1 cellular context compared by ENCODE assay signal in the genomic region with DNA sequence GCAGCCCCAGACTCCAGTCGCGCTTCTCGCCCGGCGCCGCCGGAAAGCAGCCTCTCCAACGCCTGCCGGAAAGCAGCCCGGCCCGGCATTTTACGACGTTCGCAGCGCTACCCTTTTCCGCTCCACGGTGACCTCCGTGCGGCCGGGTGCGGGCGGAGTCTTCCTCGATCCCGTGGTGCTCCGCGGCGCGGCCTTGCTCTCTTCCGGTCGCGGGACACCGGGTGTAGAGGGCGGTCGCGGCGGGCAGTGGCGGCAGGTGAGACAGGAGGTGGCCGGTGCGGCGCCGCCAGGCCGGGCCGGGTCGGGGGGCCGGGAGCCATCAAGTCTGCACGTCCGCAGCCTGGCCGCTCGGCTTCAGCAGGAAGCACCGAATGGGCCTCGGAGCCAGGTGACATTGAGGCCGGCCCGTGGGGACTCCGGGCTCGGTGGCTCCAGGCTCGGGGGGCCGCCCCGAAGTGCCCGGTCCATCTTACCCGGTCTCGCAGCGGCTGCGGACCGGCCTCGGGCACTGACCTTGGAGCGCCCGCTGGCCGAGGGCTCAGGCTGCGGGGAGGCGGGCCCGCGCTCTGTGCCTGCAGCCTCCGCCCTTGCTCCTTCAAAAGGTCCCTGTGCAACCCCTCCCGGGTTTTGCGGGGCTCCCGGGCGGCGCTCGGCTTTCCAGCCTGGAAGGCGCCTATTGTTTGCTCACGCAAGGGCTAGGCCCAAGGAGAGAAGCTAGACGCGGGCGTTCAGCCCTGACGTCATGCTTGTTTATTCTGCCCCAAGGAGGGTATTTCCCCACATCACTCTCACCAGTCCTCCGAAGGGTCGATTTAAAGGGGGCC.
TF ChIP-seq lines count a peak whose summit lies in the region.

A gene (plus strand): TSS at position 199 of the 824 bp plus-strand sequence. CDS start 1,511 bp downstream, outside the sequence.
A gene (minus strand): TSS at position 48 of the 824 bp plus-strand sequence. CDS start 249 bp downstream, outside the sequence.

TF ChIP-seq in HepG2, 621 proteins besides CTCF, POLR2A, EP300 and RAD21 (continued from another document and continues in another):
- TF ChIP-seq, protein P1, sequence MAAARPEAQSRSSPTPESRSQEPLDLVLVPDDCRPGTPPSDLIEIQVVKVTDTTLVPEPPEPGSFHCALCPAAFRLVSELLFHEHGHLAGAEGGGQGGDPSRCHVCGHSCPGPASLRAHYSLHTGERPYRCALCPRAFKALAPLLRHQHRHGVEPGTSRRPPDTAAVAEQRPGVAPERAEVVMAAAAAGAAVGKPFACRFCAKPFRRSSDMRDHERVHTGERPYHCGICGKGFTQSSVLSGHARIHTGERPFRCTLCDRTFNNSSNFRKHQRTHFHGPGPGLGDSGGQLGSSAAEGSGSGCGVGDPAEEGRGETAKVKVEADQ (CRISPR knock-in tag; IDR thresholded peaks at IDR 0.05; ENCODE audit: borderline replicate concordance): peak; percentile 72; the same call in 1 of the 2 replicates
- TF ChIP-seq, protein P2, sequence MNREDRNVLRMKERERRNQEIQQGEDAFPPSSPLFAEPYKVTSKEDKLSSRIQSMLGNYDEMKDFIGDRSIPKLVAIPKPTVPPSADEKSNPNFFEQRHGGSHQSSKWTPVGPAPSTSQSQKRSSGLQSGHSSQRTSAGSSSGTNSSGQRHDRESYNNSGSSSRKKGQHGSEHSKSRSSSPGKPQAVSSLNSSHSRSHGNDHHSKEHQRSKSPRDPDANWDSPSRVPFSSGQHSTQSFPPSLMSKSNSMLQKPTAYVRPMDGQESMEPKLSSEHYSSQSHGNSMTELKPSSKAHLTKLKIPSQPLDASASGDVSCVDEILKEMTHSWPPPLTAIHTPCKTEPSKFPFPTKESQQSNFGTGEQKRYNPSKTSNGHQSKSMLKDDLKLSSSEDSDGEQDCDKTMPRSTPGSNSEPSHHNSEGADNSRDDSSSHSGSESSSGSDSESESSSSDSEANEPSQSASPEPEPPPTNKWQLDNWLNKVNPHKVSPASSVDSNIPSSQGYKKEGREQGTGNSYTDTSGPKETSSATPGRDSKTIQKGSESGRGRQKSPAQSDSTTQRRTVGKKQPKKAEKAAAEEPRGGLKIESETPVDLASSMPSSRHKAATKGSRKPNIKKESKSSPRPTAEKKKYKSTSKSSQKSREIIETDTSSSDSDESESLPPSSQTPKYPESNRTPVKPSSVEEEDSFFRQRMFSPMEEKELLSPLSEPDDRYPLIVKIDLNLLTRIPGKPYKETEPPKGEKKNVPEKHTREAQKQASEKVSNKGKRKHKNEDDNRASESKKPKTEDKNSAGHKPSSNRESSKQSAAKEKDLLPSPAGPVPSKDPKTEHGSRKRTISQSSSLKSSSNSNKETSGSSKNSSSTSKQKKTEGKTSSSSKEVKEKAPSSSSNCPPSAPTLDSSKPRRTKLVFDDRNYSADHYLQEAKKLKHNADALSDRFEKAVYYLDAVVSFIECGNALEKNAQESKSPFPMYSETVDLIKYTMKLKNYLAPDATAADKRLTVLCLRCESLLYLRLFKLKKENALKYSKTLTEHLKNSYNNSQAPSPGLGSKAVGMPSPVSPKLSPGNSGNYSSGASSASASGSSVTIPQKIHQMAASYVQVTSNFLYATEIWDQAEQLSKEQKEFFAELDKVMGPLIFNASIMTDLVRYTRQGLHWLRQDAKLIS (CRISPR knock-in tag; IDR thresholded peaks at IDR 0.05): no peak
- TF ChIP-seq ARNTL (CRISPR knock-in tag; IDR thresholded peaks at IDR 0.05) (peak; percentile 51; the same call in 1 of the 2 replicates), ZBTB7A (CRISPR knock-in tag; IDR thresholded peaks at IDR 0.05) (no peak), MED13 (CRISPR knock-in tag; IDR thresholded peaks at IDR 0.05) (peak; percentile 75), NFE2 (CRISPR knock-in tag; IDR thresholded peaks at IDR 0.05) (no peak), TEAD3 (CRISPR knock-in tag; optimal IDR thresholded peaks at IDR 0.05; ENCODE audit: borderline replicate concordance) (peak; percentile 76), KLF12 (CRISPR knock-in tag; IDR thresholded peaks at IDR 0.05; ENCODE audit: borderline replicate concordance) (0 out of 2 replicates have a peak, but pooled peaks have one; percentile 40), CHD4 (IDR thresholded peaks at IDR 0.05; ENCODE audit: borderline replicate concordance, low read length) (no peak), ZNF552 (CRISPR knock-in tag; IDR thresholded peaks at IDR 0.05; ENCODE audit: borderline replicate concordance) (peak; percentile 83; the same call in 1 of the 2 replicates), ZNF326 (CRISPR knock-in tag; IDR thresholded peaks at IDR 0.05; ENCODE audit: borderline replicate concordance) (no peak), STAG1 (CRISPR knock-in tag; IDR thresholded peaks at IDR 0.05) (no peak)
- TF ChIP-seq, protein P3, sequence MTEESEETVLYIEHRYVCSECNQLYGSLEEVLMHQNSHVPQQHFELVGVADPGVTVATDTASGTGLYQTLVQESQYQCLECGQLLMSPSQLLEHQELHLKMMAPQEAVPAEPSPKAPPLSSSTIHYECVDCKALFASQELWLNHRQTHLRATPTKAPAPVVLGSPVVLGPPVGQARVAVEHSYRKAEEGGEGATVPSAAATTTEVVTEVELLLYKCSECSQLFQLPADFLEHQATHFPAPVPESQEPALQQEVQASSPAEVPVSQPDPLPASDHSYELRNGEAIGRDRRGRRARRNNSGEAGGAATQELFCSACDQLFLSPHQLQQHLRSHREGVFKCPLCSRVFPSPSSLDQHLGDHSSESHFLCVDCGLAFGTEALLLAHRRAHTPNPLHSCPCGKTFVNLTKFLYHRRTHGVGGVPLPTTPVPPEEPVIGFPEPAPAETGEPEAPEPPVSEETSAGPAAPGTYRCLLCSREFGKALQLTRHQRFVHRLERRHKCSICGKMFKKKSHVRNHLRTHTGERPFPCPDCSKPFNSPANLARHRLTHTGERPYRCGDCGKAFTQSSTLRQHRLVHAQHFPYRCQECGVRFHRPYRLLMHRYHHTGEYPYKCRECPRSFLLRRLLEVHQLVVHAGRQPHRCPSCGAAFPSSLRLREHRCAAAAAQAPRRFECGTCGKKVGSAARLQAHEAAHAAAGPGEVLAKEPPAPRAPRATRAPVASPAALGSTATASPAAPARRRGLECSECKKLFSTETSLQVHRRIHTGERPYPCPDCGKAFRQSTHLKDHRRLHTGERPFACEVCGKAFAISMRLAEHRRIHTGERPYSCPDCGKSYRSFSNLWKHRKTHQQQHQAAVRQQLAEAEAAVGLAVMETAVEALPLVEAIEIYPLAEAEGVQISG (CRISPR knock-in tag; IDR thresholded peaks at IDR 0.05): peak; percentile 99
- TF ChIP-seq, protein P4, sequence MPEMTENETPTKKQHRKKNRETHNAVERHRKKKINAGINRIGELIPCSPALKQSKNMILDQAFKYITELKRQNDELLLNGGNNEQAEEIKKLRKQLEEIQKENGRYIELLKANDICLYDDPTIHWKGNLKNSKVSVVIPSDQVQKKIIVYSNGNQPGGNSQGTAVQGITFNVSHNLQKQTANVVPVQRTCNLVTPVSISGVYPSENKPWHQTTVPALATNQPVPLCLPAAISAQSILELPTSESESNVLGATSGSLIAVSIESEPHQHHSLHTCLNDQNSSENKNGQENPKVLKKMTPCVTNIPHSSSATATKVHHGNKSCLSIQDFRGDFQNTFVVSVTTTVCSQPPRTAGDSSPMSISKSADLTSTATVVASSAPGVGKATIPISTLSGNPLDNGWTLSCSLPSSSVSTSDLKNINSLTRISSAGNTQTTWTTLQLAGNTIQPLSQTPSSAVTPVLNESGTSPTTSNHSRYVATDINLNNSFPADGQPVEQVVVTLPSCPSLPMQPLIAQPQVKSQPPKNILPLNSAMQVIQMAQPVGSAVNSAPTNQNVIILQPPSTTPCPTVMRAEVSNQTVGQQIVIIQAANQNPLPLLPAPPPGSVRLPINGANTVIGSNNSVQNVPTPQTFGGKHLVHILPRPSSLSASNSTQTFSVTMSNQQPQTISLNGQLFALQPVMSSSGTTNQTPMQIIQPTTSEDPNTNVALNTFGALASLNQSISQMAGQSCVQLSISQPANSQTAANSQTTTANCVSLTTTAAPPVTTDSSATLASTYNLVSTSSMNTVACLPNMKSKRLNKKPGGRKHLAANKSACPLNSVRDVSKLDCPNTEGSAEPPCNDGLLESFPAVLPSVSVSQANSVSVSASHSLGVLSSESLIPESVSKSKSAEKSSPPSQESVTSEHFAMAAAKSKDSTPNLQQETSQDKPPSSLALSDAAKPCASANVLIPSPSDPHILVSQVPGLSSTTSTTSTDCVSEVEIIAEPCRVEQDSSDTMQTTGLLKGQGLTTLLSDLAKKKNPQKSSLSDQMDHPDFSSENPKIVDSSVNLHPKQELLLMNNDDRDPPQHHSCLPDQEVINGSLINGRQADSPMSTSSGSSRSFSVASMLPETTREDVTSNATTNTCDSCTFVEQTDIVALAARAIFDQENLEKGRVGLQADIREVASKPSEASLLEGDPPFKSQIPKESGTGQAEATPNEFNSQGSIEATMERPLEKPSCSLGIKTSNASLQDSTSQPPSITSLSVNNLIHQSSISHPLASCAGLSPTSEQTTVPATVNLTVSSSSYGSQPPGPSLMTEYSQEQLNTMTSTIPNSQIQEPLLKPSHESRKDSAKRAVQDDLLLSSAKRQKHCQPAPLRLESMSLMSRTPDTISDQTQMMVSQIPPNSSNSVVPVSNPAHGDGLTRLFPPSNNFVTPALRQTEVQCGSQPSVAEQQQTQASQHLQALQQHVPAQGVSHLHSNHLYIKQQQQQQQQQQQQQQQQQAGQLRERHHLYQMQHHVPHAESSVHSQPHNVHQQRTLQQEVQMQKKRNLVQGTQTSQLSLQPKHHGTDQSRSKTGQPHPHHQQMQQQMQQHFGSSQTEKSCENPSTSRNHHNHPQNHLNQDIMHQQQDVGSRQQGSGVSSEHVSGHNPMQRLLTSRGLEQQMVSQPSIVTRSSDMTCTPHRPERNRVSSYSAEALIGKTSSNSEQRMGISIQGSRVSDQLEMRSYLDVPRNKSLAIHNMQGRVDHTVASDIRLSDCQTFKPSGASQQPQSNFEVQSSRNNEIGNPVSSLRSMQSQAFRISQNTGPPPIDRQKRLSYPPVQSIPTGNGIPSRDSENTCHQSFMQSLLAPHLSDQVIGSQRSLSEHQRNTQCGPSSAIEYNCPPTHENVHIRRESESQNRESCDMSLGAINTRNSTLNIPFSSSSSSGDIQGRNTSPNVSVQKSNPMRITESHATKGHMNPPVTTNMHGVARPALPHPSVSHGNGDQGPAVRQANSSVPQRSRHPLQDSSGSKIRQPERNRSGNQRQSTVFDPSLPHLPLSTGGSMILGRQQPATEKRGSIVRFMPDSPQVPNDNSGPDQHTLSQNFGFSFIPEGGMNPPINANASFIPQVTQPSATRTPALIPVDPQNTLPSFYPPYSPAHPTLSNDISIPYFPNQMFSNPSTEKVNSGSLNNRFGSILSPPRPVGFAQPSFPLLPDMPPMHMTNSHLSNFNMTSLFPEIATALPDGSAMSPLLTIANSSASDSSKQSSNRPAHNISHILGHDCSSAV (CRISPR knock-in tag; IDR thresholded peaks at IDR 0.05; ENCODE audit: borderline replicate concordance): peak; percentile 55; the same call in 1 of the 2 replicates
- TF ChIP-seq, protein P5, sequence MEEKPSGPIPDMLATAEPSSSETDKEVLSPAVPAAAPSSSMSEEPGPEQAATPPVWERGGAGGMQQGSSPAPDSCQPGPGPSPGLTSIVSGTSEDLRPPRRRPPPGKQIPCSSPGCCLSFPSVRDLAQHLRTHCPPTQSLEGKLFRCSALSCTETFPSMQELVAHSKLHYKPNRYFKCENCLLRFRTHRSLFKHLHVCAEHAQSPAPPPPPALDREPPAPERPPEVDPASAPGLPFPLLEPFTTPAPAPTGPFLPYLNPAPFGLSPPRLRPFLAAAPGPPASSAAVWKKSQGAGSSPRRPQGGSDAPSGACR (CRISPR knock-in tag; IDR thresholded peaks at IDR 0.05): peak; percentile 96
- TF ChIP-seq, protein P6, sequence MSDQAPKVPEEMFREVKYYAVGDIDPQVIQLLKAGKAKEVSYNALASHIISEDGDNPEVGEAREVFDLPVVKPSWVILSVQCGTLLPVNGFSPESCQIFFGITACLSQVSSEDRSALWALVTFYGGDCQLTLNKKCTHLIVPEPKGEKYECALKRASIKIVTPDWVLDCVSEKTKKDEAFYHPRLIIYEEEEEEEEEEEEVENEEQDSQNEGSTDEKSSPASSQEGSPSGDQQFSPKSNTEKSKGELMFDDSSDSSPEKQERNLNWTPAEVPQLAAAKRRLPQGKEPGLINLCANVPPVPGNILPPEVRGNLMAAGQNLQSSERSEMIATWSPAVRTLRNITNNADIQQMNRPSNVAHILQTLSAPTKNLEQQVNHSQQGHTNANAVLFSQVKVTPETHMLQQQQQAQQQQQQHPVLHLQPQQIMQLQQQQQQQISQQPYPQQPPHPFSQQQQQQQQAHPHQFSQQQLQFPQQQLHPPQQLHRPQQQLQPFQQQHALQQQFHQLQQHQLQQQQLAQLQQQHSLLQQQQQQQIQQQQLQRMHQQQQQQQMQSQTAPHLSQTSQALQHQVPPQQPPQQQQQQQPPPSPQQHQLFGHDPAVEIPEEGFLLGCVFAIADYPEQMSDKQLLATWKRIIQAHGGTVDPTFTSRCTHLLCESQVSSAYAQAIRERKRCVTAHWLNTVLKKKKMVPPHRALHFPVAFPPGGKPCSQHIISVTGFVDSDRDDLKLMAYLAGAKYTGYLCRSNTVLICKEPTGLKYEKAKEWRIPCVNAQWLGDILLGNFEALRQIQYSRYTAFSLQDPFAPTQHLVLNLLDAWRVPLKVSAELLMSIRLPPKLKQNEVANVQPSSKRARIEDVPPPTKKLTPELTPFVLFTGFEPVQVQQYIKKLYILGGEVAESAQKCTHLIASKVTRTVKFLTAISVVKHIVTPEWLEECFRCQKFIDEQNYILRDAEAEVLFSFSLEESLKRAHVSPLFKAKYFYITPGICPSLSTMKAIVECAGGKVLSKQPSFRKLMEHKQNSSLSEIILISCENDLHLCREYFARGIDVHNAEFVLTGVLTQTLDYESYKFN (CRISPR knock-in tag; conservative IDR thresholded peaks at IDR 0.05): peak; percentile 64
- TF ChIP-seq, protein P7, sequence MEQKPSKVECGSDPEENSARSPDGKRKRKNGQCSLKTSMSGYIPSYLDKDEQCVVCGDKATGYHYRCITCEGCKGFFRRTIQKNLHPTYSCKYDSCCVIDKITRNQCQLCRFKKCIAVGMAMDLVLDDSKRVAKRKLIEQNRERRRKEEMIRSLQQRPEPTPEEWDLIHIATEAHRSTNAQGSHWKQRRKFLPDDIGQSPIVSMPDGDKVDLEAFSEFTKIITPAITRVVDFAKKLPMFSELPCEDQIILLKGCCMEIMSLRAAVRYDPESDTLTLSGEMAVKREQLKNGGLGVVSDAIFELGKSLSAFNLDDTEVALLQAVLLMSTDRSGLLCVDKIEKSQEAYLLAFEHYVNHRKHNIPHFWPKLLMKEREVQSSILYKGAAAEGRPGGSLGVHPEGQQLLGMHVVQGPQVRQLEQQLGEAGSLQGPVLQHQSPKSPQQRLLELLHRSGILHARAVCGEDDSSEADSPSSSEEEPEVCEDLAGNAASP (CRISPR knock-in tag; IDR thresholded peaks at IDR 0.05; ENCODE audit: borderline replicate concordance): peak; percentile 17; the same call in 1 of the 2 replicates
- TF ChIP-seq, protein P8, sequence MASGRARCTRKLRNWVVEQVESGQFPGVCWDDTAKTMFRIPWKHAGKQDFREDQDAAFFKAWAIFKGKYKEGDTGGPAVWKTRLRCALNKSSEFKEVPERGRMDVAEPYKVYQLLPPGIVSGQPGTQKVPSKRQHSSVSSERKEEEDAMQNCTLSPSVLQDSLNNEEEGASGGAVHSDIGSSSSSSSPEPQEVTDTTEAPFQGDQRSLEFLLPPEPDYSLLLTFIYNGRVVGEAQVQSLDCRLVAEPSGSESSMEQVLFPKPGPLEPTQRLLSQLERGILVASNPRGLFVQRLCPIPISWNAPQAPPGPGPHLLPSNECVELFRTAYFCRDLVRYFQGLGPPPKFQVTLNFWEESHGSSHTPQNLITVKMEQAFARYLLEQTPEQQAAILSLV (CRISPR knock-in tag; IDR thresholded peaks at IDR 0.05; ENCODE audit: borderline replicate concordance): peak; percentile 98
- TF ChIP-seq, protein P9, sequence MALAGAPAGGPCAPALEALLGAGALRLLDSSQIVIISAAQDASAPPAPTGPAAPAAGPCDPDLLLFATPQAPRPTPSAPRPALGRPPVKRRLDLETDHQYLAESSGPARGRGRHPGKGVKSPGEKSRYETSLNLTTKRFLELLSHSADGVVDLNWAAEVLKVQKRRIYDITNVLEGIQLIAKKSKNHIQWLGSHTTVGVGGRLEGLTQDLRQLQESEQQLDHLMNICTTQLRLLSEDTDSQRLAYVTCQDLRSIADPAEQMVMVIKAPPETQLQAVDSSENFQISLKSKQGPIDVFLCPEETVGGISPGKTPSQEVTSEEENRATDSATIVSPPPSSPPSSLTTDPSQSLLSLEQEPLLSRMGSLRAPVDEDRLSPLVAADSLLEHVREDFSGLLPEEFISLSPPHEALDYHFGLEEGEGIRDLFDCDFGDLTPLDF (CRISPR knock-in tag; IDR thresholded peaks at IDR 0.05): no peak
